6 cellular contexts compared by ENCODE assay signal in the genomic region with DNA sequence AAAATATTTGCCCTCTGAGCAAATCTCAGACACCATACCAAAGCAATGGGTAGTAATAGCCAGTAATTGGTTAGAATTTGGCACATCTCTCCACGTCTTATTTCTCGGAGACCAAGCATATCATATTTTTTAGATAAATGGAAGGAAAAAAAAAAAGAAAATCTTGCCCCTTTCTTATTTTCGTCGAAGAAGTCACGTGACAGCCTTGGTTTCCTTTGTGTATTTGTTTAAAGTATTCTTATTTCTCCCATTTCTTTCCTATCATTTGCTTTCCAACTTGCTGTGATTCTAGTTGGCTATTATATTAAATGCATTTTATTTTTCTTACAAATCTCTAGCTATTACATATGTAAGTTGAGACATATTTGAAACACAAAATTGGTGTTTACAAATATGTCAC.
"Had no signal": no experiment of that assay in that cellular context is flagged by ENCODE, and none has a peak within 500 bp of the region (broad histone marks: within the 10 kb centered on the region; RNA-seq: fewer than 3 reads in every experiment).

No MANE protein-coding gene starts in this region.

- H3K4me2 ChIP-seq: KMS-11 had no signal

- FAIRE-seq: HTR-8/SVneo had no signal

- DNase-seq: IMR-90, KBM-7, KG1 had no signal

- H3K27ac ChIP-seq: HL-60, KMS-11 had no signal

- H3K9ac ChIP-seq: KMS-11 had no signal
